ENCODE assay signal across 17 cellular contexts in the genomic region with DNA sequence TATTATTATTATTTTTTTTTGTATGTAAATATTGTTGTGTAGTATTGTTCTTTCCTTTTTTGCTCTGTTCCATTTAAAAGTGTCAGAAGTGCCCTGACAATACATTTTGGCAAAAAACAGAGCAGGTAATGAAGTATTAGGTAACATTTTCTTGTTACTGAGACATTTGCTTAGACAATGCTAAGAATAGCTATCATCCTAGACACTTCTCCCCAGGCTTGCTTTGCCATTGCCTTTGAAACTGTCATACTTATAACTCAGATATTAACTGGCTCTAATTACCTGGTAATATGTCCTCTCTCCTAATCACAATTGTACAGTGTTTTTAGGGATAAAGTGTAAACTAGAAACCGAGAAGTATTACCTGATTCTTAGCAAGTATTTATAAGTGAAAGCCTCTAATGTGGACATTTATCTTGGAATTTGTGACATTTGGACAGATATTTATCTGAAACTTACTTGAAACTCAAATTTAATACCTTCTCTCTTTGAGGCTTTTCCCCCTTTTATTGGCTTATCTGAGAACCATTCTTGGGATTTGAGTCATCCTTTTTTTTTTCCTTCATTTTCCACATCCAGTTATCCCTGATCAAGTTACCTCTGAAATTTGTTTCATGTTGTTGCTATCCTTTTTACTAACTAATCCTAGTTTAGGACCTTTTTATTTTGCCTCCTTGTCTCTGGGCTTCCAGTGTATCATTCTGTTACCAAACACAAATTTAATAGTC. TPM values are rescaled to one million over a fixed set of nuclear protein-coding genes. Genes with fewer than 3 reads are reported as not detected.
DNase-seq lines count a peak whose midpoint lies in the region; ATAC-seq and TF ChIP-seq lines count a peak whose summit lies in the region.
"Had no signal": no experiment of that assay in that cellular context is flagged by ENCODE, and none has a peak within 500 bp of the region (broad histone marks: within the 10 kb centered on the region; RNA-seq: fewer than 3 reads in every experiment).

No MANE protein-coding gene starts in this region.

- H3K27ac Mint-ChIP-seq in T-helper 17 cell: no peak overlapping the region

- H3K27ac ChIP-seq in mammary epithelial cell (ENCODE audit: insufficient read depth, low read depth, low read length) (no peak overlapping the region), breast epithelium (no peak overlapping the region), smooth muscle cell (ENCODE audit: low read depth) (peak overlapping the region; percentile 30)
- H3K27ac ChIP-seq: dorsolateral prefrontal cortex, right lobe of liver had no signal

- H3K9ac ChIP-seq in mammary epithelial cell (ENCODE audit: insufficient read depth, low read length) (no peak overlapping the region), smooth muscle cell (ENCODE audit: low read depth) (no peak overlapping the region)

- no peak for TF ChIP-seq POLR2A in breast epithelium (IDR thresholded peaks at IDR 0.05)

- H3K36me3 ChIP-seq in mammary epithelial cell (ENCODE audit: insufficient read depth, low read length) (peaks cover 11% of the 10 kb centered on the region), breast epithelium (no peaks in the 10 kb centered on the region), smooth muscle cell (ENCODE audit: low read depth) (no peaks in the 10 kb centered on the region)
- H3K36me3 ChIP-seq: right lobe of liver had no signal

- no peak overlapping the region for H2AFZ ChIP-seq in mammary epithelial cell (ENCODE audit: low read depth, low read length)
- no peak overlapping the region for H2AFZ ChIP-seq in smooth muscle cell (ENCODE audit: low read depth)

- intact Hi-C loops in mammary epithelial cell (cut with micrococcal nuclease): no loop called here
- intact Hi-C loops in breast epithelium (cut with DNase I; ENCODE audit: low total_unique reads): no loop called here

- H3K9me3 ChIP-seq in mammary epithelial cell (replicated peaks; ENCODE audit: insufficient read depth, low read length) (no peaks in the 10 kb centered on the region), breast epithelium (no peaks in the 10 kb centered on the region), T-helper 17 cell (ENCODE audit: control insufficient read depth, low read length, poor library complexity, severe bottlenecking) (no peaks in the 10 kb centered on the region), smooth muscle cell (replicated peaks; ENCODE audit: low read depth) (no peaks in the 10 kb centered on the region)
- H3K9me3 ChIP-seq: right lobe of liver had no signal

- H3K4me3 Mint-ChIP-seq in T-helper 17 cell: peak overlapping the region; percentile 62
- H3K4me3 Mint-ChIP-seq in activated T-cell treated with anti-CD3 and anti-CD28 coated beads, Interleukin-2, amount 50 U/mL, for 4 hours: no peak overlapping the region
- H3K4me3 Mint-ChIP-seq: brain had no signal

- H3K4me2 ChIP-seq in mammary epithelial cell (ENCODE audit: insufficient read depth, low read depth, low read length) (peak overlapping the region; percentile 46), smooth muscle cell (peak overlapping the region; percentile 44)

- H3K4me3 ChIP-seq in mammary epithelial cell (replicated peaks in 1 of 3; ENCODE audit: insufficient read depth in 1 of 3, low read depth in 2 of 3, low read length in 3 of 3) (no peak overlapping the region), breast epithelium (no peak overlapping the region), fibroblast of pulmonary artery (replicated peaks; ENCODE audit: low read depth, low read length) (no peak overlapping the region), smooth muscle cell (no peak overlapping the region)
- H3K4me3 ChIP-seq: dorsolateral prefrontal cortex, right lobe of liver had no signal

- no peaks in the 10 kb centered on the region for H3K9me3 Mint-ChIP-seq in activated T-cell treated with anti-CD3 and anti-CD28 coated beads, Interleukin-2, amount 50 U/mL, for 4 hours
- H3K9me3 Mint-ChIP-seq: CD8-positive, alpha-beta memory T cell had no signal

- no TSS peak for BruUV-seq in mammary epithelial cell (replicated peaks; lab: Mats Ljungman, UMichigan)

- dilution Hi-C loops in mammary epithelial cell (cut with HindIII; ENCODE audit: low sequenced_read_pairs): no loop called here

- DNase-seq in mammary epithelial cell (no peak), breast epithelium (ENCODE audit: low spot score in 2 of 2) (no peak), T-helper 17 cell (no peak), fibroblast of pulmonary artery (ENCODE audit: low read depth) (peak; percentile 20), smooth muscle cell (lab: John Stamatoyannopoulos, UW; ENCODE audit: unreplicated experiment) (no peak), cortex of kidney (lab: John Stamatoyannopoulos, UW) (no peak)
- no peak for DNase-seq in activated T-cell treated with anti-CD3 and anti-CD28 coated beads, Interleukin-2, amount 50 U/mL, for 4 hours
- DNase-seq in activated CD4-positive, alpha-beta T cell treated with anti-CD3 and anti-CD28 coated beads for 1 hour: no peak
- DNase-seq: activated gamma-delta T cell treated with Interleukin-2 at 50 U/mL for 16 hours; CD8-positive, alpha-beta memory T cell; dorsolateral prefrontal cortex; MV-4-11; NCI-H187 treated with DMSO at 0.1 percent for 48 hours; right lobe of liver; SIG-M5 had no signal

- H3K79me2 ChIP-seq in mammary epithelial cell (ENCODE audit: insufficient read depth, low read length): peaks cover 97% of the 10 kb centered on the region
- H3K79me2 ChIP-seq in smooth muscle cell (ENCODE audit: low read depth): peaks cover 100% of the 10 kb centered on the region

- TF ChIP-seq CTCF in mammary epithelial cell (conservative IDR thresholded peaks at IDR 0.05 in 1 of 2, IDR thresholded peaks at IDR 0.05 in 1 of 2; ENCODE audit: extremely low read depth in 1 of 2, insufficient read depth in 1 of 2, low read depth in 1 of 2, low read length in 2 of 2) (no peak), breast epithelium (IDR thresholded peaks at IDR 0.05) (no peak), fibroblast of pulmonary artery (IDR thresholded peaks at IDR 0.05; ENCODE audit: low read length, missing control alignments) (no peak), smooth muscle cell (IDR thresholded peaks at IDR 0.05; ENCODE audit: borderline replicate concordance, insufficient read depth, poor library complexity, severe bottlenecking) (no peak)

- H3K36me3 Mint-ChIP-seq in T-helper 17 cell (ENCODE audit: low read depth): peaks cover 1% of the 10 kb centered on the region
- peaks cover 17% of the 10 kb centered on the region for H3K36me3 Mint-ChIP-seq in activated T-cell treated with anti-CD3 and anti-CD28 coated beads, Interleukin-2, amount 50 U/mL, for 4 hours (ENCODE audit: insufficient read depth)

- CTCF ChIA-PET in mammary epithelial cell (lab: Charles Lee; ENCODE audit: low non-redundant PET): interaction anchor here (0.7 kb wide), 1 partner anchor 112 kb away, joined by 5 read pairs; no protein-coding TSS in a partner anchor

- H3K27me3 ChIP-seq in mammary epithelial cell (ENCODE audit: insufficient read depth, low read length): no peaks in the 10 kb centered on the region
- no peaks in the 10 kb centered on the region for H3K27me3 ChIP-seq in breast epithelium
- H3K27me3 ChIP-seq in smooth muscle cell (ENCODE audit: low read depth): no peaks in the 10 kb centered on the region
- H3K27me3 ChIP-seq: dorsolateral prefrontal cortex, right lobe of liver had no signal

- 43% methylated on average over 1 of the region's 1 CpG for WGBS in mammary epithelial cell (ENCODE audit: low coverage, missing lambda C conversion rate)
- 63% methylated on average over 1 of the region's 1 CpG for WGBS in smooth muscle cell (ENCODE audit: low lambda C conversion rate)

- peaks cover 40% of the 10 kb centered on the region for H3K4me1 Mint-ChIP-seq in T-helper 17 cell
- H3K4me1 Mint-ChIP-seq in activated T-cell treated with anti-CD3 and anti-CD28 coated beads, Interleukin-2, amount 50 U/mL, for 4 hours (ENCODE audit: low read depth): peaks cover 77% of the 10 kb centered on the region

- peaks cover 13% of the 10 kb centered on the region for H4K20me1 ChIP-seq in mammary epithelial cell (ENCODE audit: insufficient read depth, low read length)
- peaks cover 100% of the 10 kb centered on the region for H4K20me1 ChIP-seq in smooth muscle cell (ENCODE audit: low read depth)

- H3K27me3 Mint-ChIP-seq in T-helper 17 cell: no peaks in the 10 kb centered on the region
- H3K27me3 Mint-ChIP-seq in activated T-cell treated with anti-CD3 and anti-CD28 coated beads, Interleukin-2, amount 50 U/mL, for 4 hours (ENCODE audit: low read depth): no peaks in the 10 kb centered on the region
- H3K27me3 Mint-ChIP-seq: brain; CD8-positive, alpha-beta memory T cell had no signal

- in situ Hi-C loops in mammary epithelial cell (cut with MboI; ENCODE audit: low sequenced_read_pairs in 2 of 2): no loop called here

- peaks cover 11% of the 10 kb centered on the region for H3F3A ChIP-seq in smooth muscle cell (ENCODE audit: low read depth)

- ATAC-seq in T-helper 17 cell: no peak
- no peak for ATAC-seq in activated T-cell treated with anti-CD3 and anti-CD28 coated beads, Interleukin-2, amount 50 U/mL, for 4 hours
- ATAC-seq: esophagus mucosa, right lobe of liver had no signal

- H3K4me1 ChIP-seq in mammary epithelial cell (ENCODE audit: insufficient read depth, low read length): peaks cover 27% of the 10 kb centered on the region
- no peaks in the 10 kb centered on the region for H3K4me1 ChIP-seq in breast epithelium
- peaks cover 17% of the 10 kb centered on the region for H3K4me1 ChIP-seq in smooth muscle cell (ENCODE audit: low read depth)

RNA-seq across cellular contexts. Expression of a gene that starts 13.1 kb away (rescaled TPM):
- total RNA-seq in mammary epithelial cell (100 to 1,000 TPM in 1 of 2 donors, 10 to 100 TPM in 1; 51.0 to 178 TPM), breast epithelium (100 to 1,000 TPM in 1 of 3 donors, 10 to 100 TPM in 2; 54.1 to 106 (median 61.1) TPM), T-helper 17 cell (100 to 1,000 TPM; 202 to 238 TPM), smooth muscle cell (54.3 and 70.5 TPM in 2 replicates)
- polyA plus RNA-seq in mammary epithelial cell (35.4 TPM), smooth muscle cell (78.1 and 96.3 TPM in 2 replicates)
- 114 TPM for polyA minus RNA-seq in mammary epithelial cell
- 100 to 1,000 TPM; 154 to 167 (median 164) TPM for total RNA-seq in activated T-cell treated with anti-CD3 and anti-CD28 coated beads, Interleukin-2, amount 50 U/mL, for 4 hours
